ENCODE assay signal across 17 cellular contexts in the genomic region with DNA sequence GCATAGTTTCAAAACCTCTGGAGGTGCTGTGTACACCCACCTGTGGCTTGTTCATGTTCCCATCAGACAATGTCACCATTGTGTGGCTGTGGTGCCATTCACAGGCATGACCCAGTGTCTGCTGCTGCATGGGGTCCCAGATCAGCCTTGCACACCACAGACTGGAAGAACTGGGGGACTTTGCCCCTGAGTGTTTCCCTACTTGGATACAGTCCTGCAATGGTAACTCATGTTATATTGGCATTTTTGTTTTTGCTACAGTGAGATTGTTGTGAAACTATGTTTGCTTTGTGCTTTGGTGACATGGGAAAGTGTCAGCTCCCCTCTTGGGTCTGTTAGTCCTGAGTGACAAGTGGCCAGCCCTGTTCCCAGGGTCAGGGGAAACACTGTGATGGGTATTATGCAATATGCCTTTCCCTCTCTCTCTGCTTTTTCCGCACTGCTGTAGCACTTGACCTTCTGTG.
"Had no signal": no experiment of that assay in that cellular context is flagged by ENCODE, and none has a peak within 500 bp of the region (broad histone marks: within the 10 kb centered on the region; RNA-seq: fewer than 3 reads in every experiment).

No MANE protein-coding gene starts in this region.

- H3K4me3 Mint-ChIP-seq: activated CD4-positive, alpha-beta memory T cell treated with anti-CD3 and anti-CD28 coated beads for 36 hours; activated CD4-positive, alpha-beta T cell treated with anti-CD3 and anti-CD28 coated beads for 36 hours; activated T-cell treated with anti-CD3 and anti-CD28 coated beads, Interleukin-2, amount 50 U/mL, for 24 hours; naive thymus-derived CD4-positive, alpha-beta T cell had no signal

- H3K36me3 Mint-ChIP-seq: activated CD4-positive, alpha-beta memory T cell treated with anti-CD3 and anti-CD28 coated beads for 36 hours; naive thymus-derived CD4-positive, alpha-beta T cell had no signal

- H3K36me3 ChIP-seq: ovary, stomach, uterus had no signal

- ATAC-seq: activated CD4-positive, alpha-beta T cell treated with anti-CD3 and anti-CD28 coated beads for 36 hours; mucosa of descending colon; naive thymus-derived CD4-positive, alpha-beta T cell had no signal

- H3K27me3 ChIP-seq: esophagus muscularis mucosa, ovary, stomach, uterus had no signal

- H3K27ac ChIP-seq: esophagus muscularis mucosa, ovary, stomach, uterus, VCaP had no signal

- DNase-seq: activated CD4-positive, alpha-beta memory T cell treated with anti-CD3 and anti-CD28 coated beads for 36 hours; activated CD4-positive, alpha-beta T cell treated with anti-CD3 and anti-CD28 coated beads for 36 hours; activated effector memory CD4-positive, alpha-beta T cell treated with Interleukin-2 at 50 U/mL for 16 hours; activated naive CD4-positive, alpha-beta T cell treated with anti-CD3 and anti-CD28 coated beads, Interleukin-2, amount 50 U/mL, for 16 hours; activated T-cell treated with anti-CD3 and anti-CD28 coated beads, Interleukin-2, amount 50 U/mL, for 24 hours; central memory CD4-positive, alpha-beta T cell; cortex of kidney; effector CD4-positive, alpha-beta T cell; mucosa of descending colon; naive thymus-derived CD4-positive, alpha-beta T cell; ovary; stimulated activated CD4-positive, alpha-beta T cell treated with anti-CD3 and anti-CD28 coated beads, Interleukin-12 subunit alpha, Interleukin-12 subunit beta, amount 100 ng/mL, for 4 hours; stimulated activated CD4-positive, alpha-beta T cell treated with anti-CD3 and anti-CD28 coated beads, Interleukin-2, amount 100 ng/mL, for 24 hours; stomach; uterus had no signal

- H3K4me1 ChIP-seq: uterus had no signal

- H3K9me3 ChIP-seq: esophagus muscularis mucosa, mucosa of descending colon, ovary, stomach, uterus had no signal

- H3K27ac Mint-ChIP-seq: activated CD4-positive, alpha-beta memory T cell treated with anti-CD3 and anti-CD28 coated beads for 36 hours; activated CD4-positive, alpha-beta T cell treated with anti-CD3 and anti-CD28 coated beads for 36 hours; activated T-cell treated with anti-CD3 and anti-CD28 coated beads, Interleukin-2, amount 50 U/mL, for 24 hours; naive thymus-derived CD4-positive, alpha-beta T cell had no signal

- H3K4me1 Mint-ChIP-seq: activated CD4-positive, alpha-beta T cell treated with anti-CD3 and anti-CD28 coated beads for 36 hours; naive thymus-derived CD4-positive, alpha-beta T cell had no signal

- H3K4me3 ChIP-seq: esophagus muscularis mucosa, mucosa of descending colon, ovary, stomach, uterus had no signal

- H3K9me3 Mint-ChIP-seq: activated CD4-positive, alpha-beta memory T cell treated with anti-CD3 and anti-CD28 coated beads for 36 hours; activated T-cell treated with anti-CD3 and anti-CD28 coated beads, Interleukin-2, amount 50 U/mL, for 24 hours; naive thymus-derived CD4-positive, alpha-beta T cell had no signal
